4 cellular contexts compared by ENCODE assay signal in the genomic region with DNA sequence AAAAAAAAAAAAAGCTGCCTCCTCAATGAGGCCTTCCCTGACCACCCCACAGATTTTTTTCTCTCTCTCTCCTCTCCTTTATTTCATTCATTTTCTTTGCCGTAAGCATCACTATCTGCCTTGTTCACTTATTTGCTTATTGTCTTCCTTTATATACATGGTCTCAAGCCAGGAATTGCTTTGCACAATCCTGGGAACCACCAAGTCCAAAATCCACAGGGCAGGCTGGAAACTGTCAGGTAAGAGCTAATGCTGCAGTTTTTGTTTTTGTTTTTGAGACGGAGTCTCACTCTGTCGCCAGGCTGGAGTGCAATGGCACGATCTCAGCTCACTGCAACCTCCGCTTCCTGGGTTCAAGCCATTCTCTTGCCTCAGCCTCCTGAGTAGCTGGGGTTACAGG. TPM values are rescaled to one million over a fixed set of nuclear protein-coding genes. Genes with fewer than 3 reads are reported as not detected.
"Had no signal": no experiment of that assay in that cellular context is flagged by ENCODE, and none has a peak within 500 bp of the region (broad histone marks: within the 10 kb centered on the region; RNA-seq: fewer than 3 reads in every experiment).

No MANE protein-coding gene starts in this region.

RNA-seq across cellular contexts. Expression of a gene that starts 14.5 kb away (rescaled TPM):
- total RNA-seq: MCF 10A, NCI-H460 had no signal

RNA-seq across cellular contexts. Expression of a gene that starts 26.1 kb away (rescaled TPM):
- total RNA-seq: LHCN-M2, M059J, MCF 10A, NCI-H460 had no signal

RNA-seq across cellular contexts. Expression of a gene that starts 37.9 kb away (rescaled TPM):
- total RNA-seq: LHCN-M2, M059J, MCF 10A, NCI-H460 had no signal
